11 cellular contexts compared by ENCODE assay signal in genomic region chr1:85289207-85289847, GRCh38. TPM values are rescaled to one million over a fixed set of nuclear protein-coding genes. Genes with fewer than 3 reads are reported as not detected.
DNase-seq lines count a peak whose midpoint lies in the region; ATAC-seq, FAIRE-seq and TF ChIP-seq lines count a peak whose summit lies in the region.
"Had no signal": no experiment of that assay in that cellular context is flagged by ENCODE, and none has a peak within 500 bp of the region (broad histone marks: within the 10 kb centered on the region; RNA-seq: fewer than 3 reads in every experiment).

No MANE protein-coding gene starts in this region.

- peak; percentile 43 for DNase-seq in T-helper 2 cell treated with Interferon-gamma antibody and Interleukin-4, amounts not matched to agents 5 μg/mL and 100 μg/mL, for 36 hours (ENCODE audit: low spot score)
- DNase-seq in T-helper 2 cell = no peak
- peak; percentile 97 for DNase-seq in IMR-90
- DNase-seq in astrocyte (ENCODE audit: low read depth) = peak; percentile 96
- peak; percentile 13 for DNase-seq in small intestine
- no peak for DNase-seq in H9
- no peak for DNase-seq in ascending aorta (ENCODE audit: low spot score in 2 of 2)
- DNase-seq: cortex of kidney had no signal

- ATAC-seq in IMR-90 (ENCODE audit: low read depth) (peak; percentile 97), GM19035 (IDR thresholded peaks at IDR 0.05; ENCODE audit: unreplicated experiment) (no peak)

- H3K23ac ChIP-seq in IMR-90 (ENCODE audit: low read depth, low read length) (no peak overlapping the region), H9 (ENCODE audit: insufficient read length, low read depth, low read length) (no peak overlapping the region)

- peaks cover 4% of the 10 kb centered on the region; the same call in 1 of the 2 replicates for H3K9me1 ChIP-seq in IMR-90 (ENCODE audit: insufficient read depth, low read length)

- peaks cover 10% of the 10 kb centered on the region for H3K4me1 ChIP-seq in IMR-90 (ENCODE audit: control insufficient read depth, insufficient read depth, low read length)
- peaks cover 27% of the 10 kb centered on the region for H3K4me1 ChIP-seq in astrocyte (ENCODE audit: insufficient read depth, low read length)
- no peaks in the 10 kb centered on the region for H3K4me1 ChIP-seq in small intestine (ENCODE audit: control insufficient read depth in 2 of 2, insufficient read depth in 1 of 2, low read depth in 1 of 2, low read length in 1 of 2)
- no peaks in the 10 kb centered on the region for H3K4me1 ChIP-seq in H9 (ENCODE audit: insufficient read depth, low read length)
- H3K4me1 ChIP-seq in ascending aorta = no peaks in the 10 kb centered on the region

- no peak overlapping the region for H3K27ac ChIP-seq in IMR-90 (ENCODE audit: insufficient read depth, low read length)
- peak overlapping the region; percentile 10 for H3K27ac ChIP-seq in astrocyte (ENCODE audit: low read depth, low read length)
- H3K27ac ChIP-seq in small intestine (ENCODE audit: low read depth in 1 of 2, low read length in 1 of 2) = no peak overlapping the region
- H3K27ac ChIP-seq in H9 (ENCODE audit: insufficient read length, low read depth, low read length) = no peak overlapping the region
- no peak overlapping the region for H3K27ac ChIP-seq in ascending aorta

- no peak overlapping the region for H4K91ac ChIP-seq in IMR-90 (ENCODE audit: insufficient read depth, low read depth, low read length)
- no peak overlapping the region for H4K91ac ChIP-seq in H9 (ENCODE audit: insufficient read length, low read depth, low read length)

- dilution Hi-C loops in IMR-90 (cut with HindIII; ENCODE audit: low sequenced_read_pairs, unreplicated experiment) = no loop called here

- no peak for TF ChIP-seq POLR2A in IMR-90 (IDR thresholded peaks at IDR 0.05; ENCODE audit: low read depth, low read length)

- H2BK12ac ChIP-seq in H9 (ENCODE audit: insufficient read length, low read depth, low read length) = no peak overlapping the region

- peak overlapping the region; percentile 30; the same call in 1 of the 2 replicates for H2BK20ac ChIP-seq in IMR-90 (ENCODE audit: low read depth, low read length)
- no peak overlapping the region for H2BK20ac ChIP-seq in H9 (ENCODE audit: low read depth, low read length, poor library complexity, severe bottlenecking)

- H3K4me2 ChIP-seq in IMR-90 (ENCODE audit: low read depth, low read length) (no peak overlapping the region; the same call in 1 of the 2 replicates), astrocyte (ENCODE audit: low read length) (peak overlapping the region; percentile 45), H9 (ENCODE audit: insufficient read depth, insufficient read length, low read length) (no peak overlapping the region)

- no peaks in the 10 kb centered on the region for H4K20me1 ChIP-seq in IMR-90 (ENCODE audit: insufficient read depth, low read length)
- H4K20me1 ChIP-seq in astrocyte (ENCODE audit: insufficient read depth, low read length) = no peaks in the 10 kb centered on the region
- H4K20me1 ChIP-seq in H9 (ENCODE audit: control insufficient read depth, insufficient read depth, insufficient read length) = no peaks in the 10 kb centered on the region

- WGBS in IMR-90 (ENCODE audit: extremely low coverage in 2 of 2, insufficient read length in 1 of 2), 2 experiments = 61% methylated on average over 5 of the region's 9 CpGs; no CpG with 5 or more reads in 1 of the 2 experiments
- WGBS in small intestine, 3 donors = 85 to 86% (median 85%) methylated on average over 9 of the region's 9 CpGs
- no CpG with 5 or more reads among the region's 9 CpGs for WGBS in H9 (ENCODE audit: extremely low coverage, insufficient read length, low lambda C conversion rate)

- H3K36me3 Mint-ChIP-seq in T-helper 2 cell treated with Interferon-gamma antibody and Interleukin-4, amounts not matched to agents 5 μg/mL and 100 μg/mL, for 36 hours (ENCODE audit: low read depth) = no peaks in the 10 kb centered on the region
- H3K36me3 Mint-ChIP-seq in astrocyte (ENCODE audit: low read depth, unreplicated experiment) (no peaks in the 10 kb centered on the region), H9 (ENCODE audit: insufficient read depth in 1 of 3, low read depth in 3 of 3) (no peaks in the 10 kb centered on the region)

- FAIRE-seq in astrocyte (lab: Jason Lieb, UNC) = peak; percentile 98
- FAIRE-seq in small intestine (lab: Jason Lieb, UNC) = no peak
- FAIRE-seq: A204.1 had no signal

- no peak overlapping the region for H4K8ac ChIP-seq in IMR-90 (ENCODE audit: low read depth in 2 of 2, low read length in 2 of 2)
- no peak overlapping the region for H4K8ac ChIP-seq in H9 (replicated peaks; ENCODE audit: insufficient read length, low read depth, low read length)

- H4K5ac ChIP-seq in IMR-90 (ENCODE audit: low read depth, low read length) (no peak overlapping the region), H9 (ENCODE audit: insufficient read length, low read depth, low read length) (no peak overlapping the region)

- POLR2A ChIA-PET in IMR-90 (lab: Charles Lee; ENCODE audit: unreplicated experiment) = no interaction called here

- H2BK120ac ChIP-seq in IMR-90 (ENCODE audit: low read depth, low read length) (peak overlapping the region; percentile 39; the same call in 1 of the 2 replicates), H9 (ENCODE audit: low read depth, low read length, poor library complexity, severe bottlenecking) (no peak overlapping the region)

- H3K79me1 ChIP-seq in IMR-90 (ENCODE audit: low read depth in 1 of 2, low read length in 2 of 2) (no peaks in the 10 kb centered on the region; a peak in 1 of 4 replicates), H9 (ENCODE audit: insufficient read depth, low read depth, low read length, poor library complexity, severe bottlenecking) (no peaks in the 10 kb centered on the region)

- no peak overlapping the region for H3K56ac ChIP-seq in IMR-90 (ENCODE audit: extremely low read depth, insufficient read depth, low read length)
- no peak overlapping the region for H3K56ac ChIP-seq in H9 (ENCODE audit: insufficient read length, low read depth, low read length)

- no peak overlapping the region for H3K4me3 ChIP-seq in IMR-90 (ENCODE audit: insufficient read depth, low read depth, low read length)
- no peak overlapping the region for H3K4me3 ChIP-seq in astrocyte (ENCODE audit: insufficient read depth, low read depth, low read length)
- no peak overlapping the region for H3K4me3 ChIP-seq in small intestine (ENCODE audit: low read depth in 1 of 2, low read length in 2 of 2)
- H3K4me3 ChIP-seq in ascending aorta = no peak overlapping the region

- no peaks in the 10 kb centered on the region for H3K4me1 Mint-ChIP-seq in T-helper 2 cell treated with Interferon-gamma antibody and Interleukin-4, amounts not matched to agents 5 μg/mL and 100 μg/mL, for 36 hours (ENCODE audit: low read depth)
- peaks cover 25% of the 10 kb centered on the region for H3K4me1 Mint-ChIP-seq in astrocyte (ENCODE audit: low read depth, unreplicated experiment)
- H3K4me1 Mint-ChIP-seq in H9 = no peaks in the 10 kb centered on the region

- in situ Hi-C loops in IMR-90 (cut with MboI; ENCODE audit: low sequenced_read_pairs) = no loop called here

- TF ChIP-seq CTCF in IMR-90 (conservative IDR thresholded peaks at IDR 0.05; ENCODE audit: low read depth, low read length) = no peak
- TF ChIP-seq CTCF in astrocyte (IDR thresholded peaks at IDR 0.05; ENCODE audit: insufficient read depth, low read depth, low read length) = no peak
- no peak for TF ChIP-seq CTCF in H9 (conservative IDR thresholded peaks at IDR 0.05)
- TF ChIP-seq CTCF in ascending aorta (IDR thresholded peaks at IDR 0.05) = no peak

- CTCF ChIA-PET in IMR-90 (lab: Yijun Ruan, JAX) = no interaction called here

- no peak overlapping the region for H3K27ac Mint-ChIP-seq in T-helper 2 cell treated with Interferon-gamma antibody and Interleukin-4, amounts not matched to agents 5 μg/mL and 100 μg/mL, for 36 hours
- peak overlapping the region; percentile 54 for H3K27ac Mint-ChIP-seq in astrocyte (ENCODE audit: unreplicated experiment)
- H3K27ac Mint-ChIP-seq in H9 = no peak overlapping the region
- H3K27ac Mint-ChIP-seq: progenitor cell of endocrine pancreas had no signal

- no peaks in the 10 kb centered on the region for H3K79me2 ChIP-seq in astrocyte (ENCODE audit: insufficient read depth, low read length)
- H3K79me2 ChIP-seq in H9 (ENCODE audit: insufficient read depth, low read length) = no peaks in the 10 kb centered on the region

- H3K36me3 ChIP-seq in IMR-90 (ENCODE audit: control insufficient read depth, insufficient read depth, low read length) (no peaks in the 10 kb centered on the region), astrocyte (ENCODE audit: insufficient read depth, low read length) (no peaks in the 10 kb centered on the region), small intestine (ENCODE audit: control insufficient read depth in 2 of 2, insufficient read depth in 2 of 2, low read length in 2 of 2) (no peaks in the 10 kb centered on the region), ascending aorta (no peaks in the 10 kb centered on the region)

- H3K14ac ChIP-seq in IMR-90 (replicated peaks; ENCODE audit: low read depth, low read length) (no peak overlapping the region), H9 (ENCODE audit: insufficient read depth, low read length) (no peak overlapping the region)

- H3K27me3 ChIP-seq in IMR-90 (ENCODE audit: control insufficient read depth, insufficient read depth, low read length) (no peaks in the 10 kb centered on the region), astrocyte (ENCODE audit: insufficient read depth, low read length) (no peaks in the 10 kb centered on the region), small intestine (ENCODE audit: control insufficient read depth in 2 of 2, insufficient read depth in 2 of 2, low read length in 2 of 2) (no peaks in the 10 kb centered on the region), H9 (ENCODE audit: insufficient read depth, low read length) (no peaks in the 10 kb centered on the region), ascending aorta (no peaks in the 10 kb centered on the region)

- no peak overlapping the region for H3K4me3 Mint-ChIP-seq in T-helper 2 cell treated with Interferon-gamma antibody and Interleukin-4, amounts not matched to agents 5 μg/mL and 100 μg/mL, for 36 hours
- H3K4me3 Mint-ChIP-seq in astrocyte (ENCODE audit: unreplicated experiment) = no peak overlapping the region
- H3K4me3 Mint-ChIP-seq in H9 = no peak overlapping the region

- no peak overlapping the region for H3K9ac ChIP-seq in IMR-90 (ENCODE audit: low read depth, low read length)
- H3K9ac ChIP-seq in astrocyte (ENCODE audit: low read length) = peak overlapping the region; percentile 25
- H3K9ac ChIP-seq in H9 (ENCODE audit: extremely low read depth, insufficient read length, low read length) = no peak overlapping the region

- H2AK9ac ChIP-seq in IMR-90 (replicated peaks; ENCODE audit: low read depth, low read length, poor library complexity) = no peak overlapping the region

- no peaks in the 10 kb centered on the region for H3K9me3 ChIP-seq in IMR-90 (ENCODE audit: control insufficient read depth, insufficient read depth, low read length)
- H3K9me3 ChIP-seq in astrocyte (ENCODE audit: insufficient read depth, low read depth, low read length) = no peaks in the 10 kb centered on the region
- no peaks in the 10 kb centered on the region for H3K9me3 ChIP-seq in small intestine (ENCODE audit: control insufficient read depth, low read depth)
- H3K9me3 ChIP-seq in H9 (ENCODE audit: control insufficient read depth, low read depth, low read length) = no peaks in the 10 kb centered on the region
- no peaks in the 10 kb centered on the region for H3K9me3 ChIP-seq in ascending aorta

- H3K18ac ChIP-seq in IMR-90 (ENCODE audit: low read depth, low read length) (no peak overlapping the region), H9 (ENCODE audit: insufficient read length, low read depth, low read length) (no peak overlapping the region)

- no peaks in the 10 kb centered on the region for H3K23me2 ChIP-seq in H9 (ENCODE audit: insufficient read length, low read depth, low read length, poor library complexity, severe bottlenecking)

- H3K9me3 Mint-ChIP-seq in T-helper 2 cell treated with Interferon-gamma antibody and Interleukin-4, amounts not matched to agents 5 μg/mL and 100 μg/mL, for 36 hours = no peaks in the 10 kb centered on the region
- no peaks in the 10 kb centered on the region for H3K9me3 Mint-ChIP-seq in astrocyte (ENCODE audit: unreplicated experiment)
- H3K9me3 Mint-ChIP-seq in H9 = no peaks in the 10 kb centered on the region

- no TSS peak for BruUV-seq in IMR-90 (replicated peaks; lab: Mats Ljungman, UMichigan)

- H2BK5ac ChIP-seq in IMR-90 (ENCODE audit: low read depth, low read length, poor library complexity, severe bottlenecking) (peak overlapping the region; percentile 8), H9 (ENCODE audit: insufficient read length, low read length) (no peak overlapping the region)

- peaks cover 32% of the 10 kb centered on the region for H3K27me3 Mint-ChIP-seq in T-helper 2 cell treated with Interferon-gamma antibody and Interleukin-4, amounts not matched to agents 5 μg/mL and 100 μg/mL, for 36 hours (ENCODE audit: low read depth)
- H3K27me3 Mint-ChIP-seq in astrocyte (ENCODE audit: low read depth, unreplicated experiment) (no peaks in the 10 kb centered on the region), H9 (ENCODE audit: low read depth) (no peaks in the 10 kb centered on the region)

- H3T11ph ChIP-seq in H9 (ENCODE audit: low read length) = no peak overlapping the region

- intact Hi-C loops in IMR-90 (cut with micrococcal nuclease) (no loop called here), ascending aorta (cut with DNase I) (no loop called here)

- H2BK15ac ChIP-seq in IMR-90 (ENCODE audit: low read depth, low read length) (no peak overlapping the region), H9 (ENCODE audit: low read depth, low read length) (no peak overlapping the region)

- TF ChIP-seq RAD21 in IMR-90 (IDR thresholded peaks at IDR 0.05; ENCODE audit: low read length) = peak; percentile 13; the same call in 1 of the 2 replicates

- no peak overlapping the region; the same call in 1 of the 2 replicates for H3K4ac ChIP-seq in IMR-90 (ENCODE audit: low read depth, low read length)
- H3K4ac ChIP-seq in H9 (ENCODE audit: low read depth, low read length) = no peak overlapping the region

- H2AK5ac ChIP-seq in IMR-90 (ENCODE audit: low read depth, low read length) = no peak overlapping the region
- H2AK5ac ChIP-seq in H9 (ENCODE audit: insufficient read length, low read length) = no peak overlapping the region

- H2AFZ ChIP-seq in IMR-90 (replicated peaks; ENCODE audit: low read length, poor library complexity) (no peak overlapping the region), astrocyte (ENCODE audit: low read depth, low read length) (no peak overlapping the region), H9 (ENCODE audit: low read length) (no peak overlapping the region)

RNA-seq across cellular contexts. Expression of gene BCL10, which starts 12.9 kb away (rescaled TPM):
- total RNA-seq in IMR-90 (2012; rRNA removed) (30.5 and 51.4 TPM in 2 replicates), astrocyte (36.4 and 38.4 TPM in 2 replicates), H9 (2021) (26.1 and 29.4 TPM in 2 replicates), ascending aorta (3.7 TPM)
- polyA plus RNA-seq in IMR-90 (2012; rRNA removed) (11.2 and 15.3 TPM in 2 replicates), small intestine (10 to 100 TPM; 16.3 to 18.4 (median 17.3) TPM)
- 3.2 and 4.2 TPM in 2 replicates for polyA plus RNA-seq in IMR-90 (2012; cell fraction: cytosol; rRNA removed)
- polyA plus RNA-seq in IMR-90 (2012; cell fraction: nucleus; rRNA removed; ENCODE audit: low replicate concordance) = 4.7 and 10.9 TPM in 2 replicates

RNA-seq across cellular contexts. Expression of gene C1orf52, which starts 29.9 kb away (rescaled TPM):
- total RNA-seq in IMR-90 (2012; rRNA removed) (16.3 and 23.1 TPM in 2 replicates), astrocyte (42.4 and 44.5 TPM in 2 replicates), H9 (2021) (45.1 and 48.2 TPM in 2 replicates), ascending aorta (2.3 TPM)
- polyA plus RNA-seq in IMR-90 (2012; rRNA removed) (31.3 and 33.5 TPM in 2 replicates), small intestine (10 to 100 TPM; 15.9 to 19.5 (median 17.6) TPM)
- polyA plus RNA-seq in IMR-90 (2012; cell fraction: cytosol; rRNA removed) = 22.6 and 25.9 TPM in 2 replicates
- 36.7 and 40.2 TPM in 2 replicates for polyA plus RNA-seq in IMR-90 (2012; cell fraction: nucleus; rRNA removed; ENCODE audit: low replicate concordance)

Comparison
In these comparisons a context has a peak if more than half of its experiments do, and no peak if none do; other contexts are left out.
1. DNase-seq: peak in T-helper 2 cell treated with Interferon-gamma antibody and Interleukin-4, amounts not matched to agents 5 μg/mL and 100 μg/mL, for 36 hours (single experiment), IMR-90 (single experiment), astrocyte (single experiment) and small intestine (single experiment); none in T-helper 2 cell (0 of 5), H9 (single experiment) and ascending aorta (0 of 2).